Comparison of ENCODE assay signal across 8 cellular contexts in genomic region chr17:67366193-67367157, GRCh38. TPM values are rescaled to one million over a fixed set of nuclear protein-coding genes. Genes with fewer than 3 reads are reported as not detected.
DNase-seq lines count a peak whose midpoint lies in the region; ATAC-seq and TF ChIP-seq lines count a peak whose summit lies in the region.

PSMD12 (minus strand) TSS chr17:67366577; CDS start chr17:67366519, 58 bp downstream.

- H3K4me3 Mint-ChIP-seq in activated B cell treated with CpG ODN at 0.5 μM for 24 hours, result peak within 1 kb of the TSS; percentile 91

- ATAC-seq in GM18909 (IDR thresholded peaks at IDR 0.05; ENCODE audit: poor library complexity, unreplicated experiment) (peak; percentile 89), HG03139 (IDR thresholded peaks at IDR 0.05; ENCODE audit: unreplicated experiment) (peak; percentile 89), activated B cell treated with CpG ODN at 0.5 μM for 24 hours (ENCODE audit: low read depth) (peak; percentile 98)

- H3K4me1 Mint-ChIP-seq in activated B cell treated with CpG ODN at 0.5 μM for 24 hours, result peaks cover 40% of the 10 kb centered on the region

- DNase-seq in AG09309 (ENCODE audit: low read depth), result no peak
- peak; percentile 92 for DNase-seq in NCI-H2227 treated with DMSO at 0.1 percent for 48 hours (lab: John Stamatoyannopoulos, UW)
- peak; percentile 94 for DNase-seq in activated B cell treated with CpG ODN at 0.5 μM for 24 hours
- DNase-seq in caudate nucleus (lab: John Stamatoyannopoulos, UW), result peak in 60 of 61 donors; percentile 33 to 97 (median 90)
- peak; percentile 90 for DNase-seq in iris pigment epithelial cell (ENCODE audit: low read depth)
- DNase-seq in stimulated activated CD4-positive, alpha-beta T cell treated with anti-CD3 and anti-CD28 coated beads, Interleukin-12 subunit alpha, Interleukin-12 subunit beta, amount 100 ng/mL, for 4 hours, result peak; percentile 96

- peaks cover 27% of the 10 kb centered on the region for H3K36me3 Mint-ChIP-seq in activated B cell treated with CpG ODN at 0.5 μM for 24 hours (ENCODE audit: low read depth)

- H3K9me3 Mint-ChIP-seq in activated B cell treated with CpG ODN at 0.5 μM for 24 hours, result no peaks in the 10 kb centered on the region

- intact Hi-C loops in activated B cell treated with CpG ODN at 0.5 μM for 24 hours (cut with micrococcal nuclease), result loop anchor here (1.0 to 2.0 kb wide), 4 partner anchors 8 to 1960 kb away; partner anchors contain the start of genes ABCA5, HELZ and NOL11

- TF ChIP-seq CTCF in AG09309 (IDR thresholded peaks at IDR 0.05; ENCODE audit: control insufficient read depth, insufficient read depth, low read depth, low read length, missing control alignments) (no peak), activated B cell treated with CpG ODN at 0.5 μM for 24 hours (IDR thresholded peaks at IDR 0.05) (no peak)

- peak within 1 kb of the TSS; percentile 87 for H3K27ac Mint-ChIP-seq in activated B cell treated with CpG ODN at 0.5 μM for 24 hours

- peak within 1 kb of the TSS; percentile 90 for H3K4me3 ChIP-seq in AG09309 (ENCODE audit: control insufficient read depth, low read depth, low read length)

- POLR2A ChIA-PET in activated B cell treated with CpG ODN at 0.5 μM for 24 hours (lab: Charles Lee), result interaction anchor here (0.6 to 3.3 kb wide), 5 partner anchors 8 to 1173 kb away, joined by 3 to 22 read pairs (median 4); partner anchors contain the start of gene PITPNC1

- H3K27ac ChIP-seq in caudate nucleus (ENCODE audit: low read depth, low read length), result peak within 1 kb of the TSS; percentile 77

- H3K27me3 Mint-ChIP-seq in activated B cell treated with CpG ODN at 0.5 μM for 24 hours, result no peaks in the 10 kb centered on the region

- CTCF ChIA-PET in activated B cell treated with CpG ODN at 0.5 μM for 24 hours (lab: Charles Lee), result interaction anchor here (6.0 kb wide), 1 partner anchor 10 kb away, joined by 43 read pairs; the partner anchor contains the start of gene PITPNC1

RNA-seq across cellular contexts. Expression of gene PSMD12, which starts in this region (rescaled TPM):
- 47.3 and 54.6 TPM in 2 replicates for total RNA-seq in activated B cell treated with CpG ODN at 0.5 μM for 24 hours
